In genomic region chr9:82397534-82397933, GRCh38 we compare ENCODE assay signal across 1 cellular context.
TF ChIP-seq lines count a peak whose summit lies in the region.

No MANE protein-coding gene starts in this region.

TF ChIP-seq in GM23338, 12 proteins besides CTCF, POLR2A, EP300 and RAD21 (continued from another document):
- TF ChIP-seq, protein P1, sequence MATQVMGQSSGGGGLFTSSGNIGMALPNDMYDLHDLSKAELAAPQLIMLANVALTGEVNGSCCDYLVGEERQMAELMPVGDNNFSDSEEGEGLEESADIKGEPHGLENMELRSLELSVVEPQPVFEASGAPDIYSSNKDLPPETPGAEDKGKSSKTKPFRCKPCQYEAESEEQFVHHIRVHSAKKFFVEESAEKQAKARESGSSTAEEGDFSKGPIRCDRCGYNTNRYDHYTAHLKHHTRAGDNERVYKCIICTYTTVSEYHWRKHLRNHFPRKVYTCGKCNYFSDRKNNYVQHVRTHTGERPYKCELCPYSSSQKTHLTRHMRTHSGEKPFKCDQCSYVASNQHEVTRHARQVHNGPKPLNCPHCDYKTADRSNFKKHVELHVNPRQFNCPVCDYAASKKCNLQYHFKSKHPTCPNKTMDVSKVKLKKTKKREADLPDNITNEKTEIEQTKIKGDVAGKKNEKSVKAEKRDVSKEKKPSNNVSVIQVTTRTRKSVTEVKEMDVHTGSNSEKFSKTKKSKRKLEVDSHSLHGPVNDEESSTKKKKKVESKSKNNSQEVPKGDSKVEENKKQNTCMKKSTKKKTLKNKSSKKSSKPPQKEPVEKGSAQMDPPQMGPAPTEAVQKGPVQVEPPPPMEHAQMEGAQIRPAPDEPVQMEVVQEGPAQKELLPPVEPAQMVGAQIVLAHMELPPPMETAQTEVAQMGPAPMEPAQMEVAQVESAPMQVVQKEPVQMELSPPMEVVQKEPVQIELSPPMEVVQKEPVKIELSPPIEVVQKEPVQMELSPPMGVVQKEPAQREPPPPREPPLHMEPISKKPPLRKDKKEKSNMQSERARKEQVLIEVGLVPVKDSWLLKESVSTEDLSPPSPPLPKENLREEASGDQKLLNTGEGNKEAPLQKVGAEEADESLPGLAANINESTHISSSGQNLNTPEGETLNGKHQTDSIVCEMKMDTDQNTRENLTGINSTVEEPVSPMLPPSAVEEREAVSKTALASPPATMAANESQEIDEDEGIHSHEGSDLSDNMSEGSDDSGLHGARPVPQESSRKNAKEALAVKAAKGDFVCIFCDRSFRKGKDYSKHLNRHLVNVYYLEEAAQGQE (IDR thresholded peaks at IDR 0.05; ENCODE audit: unreplicated experiment) = no peak
- no peak for TF ChIP-seq ZNF331 (CRISPR knock-in tag; IDR thresholded peaks at IDR 0.05; ENCODE audit: low read depth)
- no peak for TF ChIP-seq CREB1 (CRISPR knock-in tag; IDR thresholded peaks at IDR 0.05; ENCODE audit: low read depth)
- TF ChIP-seq JUNB (IDR thresholded peaks at IDR 0.05; ENCODE audit: unreplicated experiment) = no peak
